ENCODE assay signal across 8 cellular contexts in genomic region chr17:70137451-70138230, GRCh38. TPM values are rescaled to one million over a fixed set of nuclear protein-coding genes. Genes with fewer than 3 reads are reported as not detected.
DNase-seq lines count a peak whose midpoint lies in the region; ATAC-seq and TF ChIP-seq lines count a peak whose summit lies in the region.

No MANE protein-coding gene starts in this region.

- POLR2A ChIA-PET in HEK293 (lab: Yijun Ruan, JAX) = no interaction called here

- CTCF ChIA-PET in HEK293 (lab: Yijun Ruan, JAX) = interaction anchor here (0.7 kb wide), 1 partner anchor 10 kb away, joined by 3 read pairs; no protein-coding TSS in a partner anchor

- no peak for TF ChIP-seq POLR2A in breast epithelium (IDR thresholded peaks at IDR 0.05)
- TF ChIP-seq POLR2A in erythroblast (IDR thresholded peaks at IDR 0.05; ENCODE audit: low read length) = no peak

- H3K4me1 ChIP-seq in HEK293 (ENCODE audit: control insufficient read depth, insufficient read depth, low read length) (peaks cover 16% of the 10 kb centered on the region), breast epithelium (peaks cover 0 to 3% of the 10 kb centered on the region in 2 donors), left lung (peaks cover 8 to 16% of the 10 kb centered on the region in 2 donors)

- TF ChIP-seq CTCF in HEK293 (tag by site-specific recombination; IDR thresholded peaks at IDR 0.05) (no peak), breast epithelium (IDR thresholded peaks at IDR 0.05) (no peak), left lung (IDR thresholded peaks at IDR 0.05) (no peak)

- intact Hi-C loops in breast epithelium (cut with DNase I; ENCODE audit: low total_unique reads) = no loop called here
- intact Hi-C loops in left lung (cut with DNase I) = no loop called here

- H3K36me3 ChIP-seq in HEK293 (ENCODE audit: control insufficient read depth in 2 of 2, insufficient read depth in 1 of 2, low read length in 2 of 2) (no peaks in the 10 kb centered on the region), breast epithelium (no peaks in the 10 kb centered on the region), left lung (no peaks in the 10 kb centered on the region)

- ATAC-seq in activated CD4-positive, CD25-positive, alpha-beta regulatory T cell treated with anti-CD3 and anti-CD28 coated beads, Interleukin-2, amount 50 U/mL, for 24 hours = peak; percentile 85 to 92
- peak; percentile 97 for ATAC-seq in left lung
- ATAC-seq in stimulated activated naive CD8-positive, alpha-beta T cell treated with anti-CD3 and anti-CD28 coated beads, Interleukin-15, Interleukin-2, amounts not matched to agents 100 U/mL and 50 U/mL, for 24 hours = peak; percentile 98

- H3K27ac ChIP-seq in HEK293 (ENCODE audit: extremely low read depth, low read depth, low read length) (peak overlapping the region; percentile 78), breast epithelium (peak overlapping the region; percentile 90 to 92), left lung (peak overlapping the region; percentile 77 to 90)

- H3K9me3 ChIP-seq in HEK293 (ENCODE audit: control insufficient read depth, insufficient read depth, low read depth, low read length) (no peaks in the 10 kb centered on the region), breast epithelium (no peaks in the 10 kb centered on the region), left lung (no peaks in the 10 kb centered on the region)

- peaks cover 0 to 1% of the 10 kb centered on the region in 2 donors for H3K27me3 ChIP-seq in breast epithelium
- no peaks in the 10 kb centered on the region for H3K27me3 ChIP-seq in left lung

- H3K4me3 ChIP-seq in HEK293 (ENCODE audit: low read depth, low read length) (peak overlapping the region; percentile 0; the same call in 1 of the 2 replicates), breast epithelium (peak overlapping the region; percentile 28 to 59 (median 36)), left lung (peak overlapping the region; percentile 6 to 10)

- DNase-seq in activated CD4-positive, CD25-positive, alpha-beta regulatory T cell treated with anti-CD3 and anti-CD28 coated beads, Interleukin-2, amount 50 U/mL, for 72 hours = no peak
- peak; percentile 68 for DNase-seq in NCI-H774 (lab: John Stamatoyannopoulos, UW)
- peak in 1 of 2 donors; percentile 76 for DNase-seq in breast epithelium (ENCODE audit: low spot score in 2 of 2)
- DNase-seq in left lung = peak in 1 of 2 donors; percentile 62
- peak; percentile 11 for DNase-seq in stimulated activated naive CD8-positive, alpha-beta T cell treated with anti-CD3 and anti-CD28 coated beads, Interleukin-15, Interleukin-2, amounts not matched to agents 100 U/mL and 50 U/mL, for 24 hours
- no peak for DNase-seq in erythroblast (lab: John Stamatoyannopoulos, UW)

TF ChIP-seq in HEK293, 187 proteins besides CTCF, POLR2A, EP300 and RAD21 (continues in another document):
- TF ChIP-seq, protein P1, sequence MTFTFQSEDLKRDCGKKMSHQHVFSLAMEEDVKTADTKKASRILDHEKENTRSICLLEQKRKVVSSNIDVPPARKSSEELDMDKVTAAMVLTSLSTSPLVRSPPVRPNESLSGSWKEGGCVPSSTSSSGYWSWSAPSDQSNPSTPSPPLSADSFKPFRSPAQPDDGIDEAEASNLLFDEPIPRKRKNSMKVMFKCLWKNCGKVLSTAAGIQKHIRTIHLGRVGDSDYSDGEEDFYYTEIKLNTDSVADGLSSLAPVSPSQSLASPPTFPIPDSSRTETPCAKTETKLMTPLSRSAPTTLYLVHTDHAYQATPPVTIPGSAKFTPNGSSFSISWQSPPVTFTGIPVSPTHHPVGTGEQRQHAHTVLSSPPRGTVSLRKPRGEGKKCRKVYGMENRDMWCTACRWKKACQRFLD (tag by site-specific recombination; IDR thresholded peaks at IDR 0.05) = no peak
- TF ChIP-seq ZNF529 (tag by site-specific recombination; IDR thresholded peaks at IDR 0.05; ENCODE audit: insufficient replicate concordance) (no peak), ZNF184 (tag by site-specific recombination; IDR thresholded peaks at IDR 0.05) (peak; percentile 24; the same call in 1 of the 2 replicates), PRDM4 (tag by site-specific recombination; IDR thresholded peaks at IDR 0.05) (peak; percentile 74), PRDM6 (tag by site-specific recombination; IDR thresholded peaks at IDR 0.05) (peak; percentile 18; the same call in 1 of the 2 replicates), ZSCAN30 (tag by site-specific recombination; IDR thresholded peaks at IDR 0.05) (peak; percentile 13; the same call in 1 of the 2 replicates), SCRT2 (tag by site-specific recombination; IDR thresholded peaks at IDR 0.05) (no peak), ZNF501 (tag by site-specific recombination; IDR thresholded peaks at IDR 0.05) (0 out of 2 replicates have a peak, but pooled peaks have one; percentile 32), ZNF16 (tag by site-specific recombination; IDR thresholded peaks at IDR 0.05; ENCODE audit: low read depth) (no peak), ZBTB20 (tag by site-specific recombination; IDR thresholded peaks at IDR 0.05) (no peak), SP3 (tag by site-specific recombination; IDR thresholded peaks at IDR 0.05) (peak; percentile 20; the same call in 1 of the 2 replicates), MEIS1 (CRISPR knock-in tag; IDR thresholded peaks at IDR 0.05; ENCODE audit: borderline replicate concordance) (0 out of 2 replicates have a peak, but pooled peaks have one; percentile 72), ZNF423 (tag by site-specific recombination; IDR thresholded peaks at IDR 0.05) (no peak), ZNF354C (tag by site-specific recombination; IDR thresholded peaks at IDR 0.05; ENCODE audit: borderline replicate concordance, low read depth) (no peak), PRDM1 (tag by site-specific recombination; IDR thresholded peaks at IDR 0.05) (peak; percentile 43; the same call in 1 of the 2 replicates), OSR2 (tag by site-specific recombination; IDR thresholded peaks at IDR 0.05) (peak; percentile 32; the same call in 1 of the 2 replicates), TRIM28 (IDR thresholded peaks at IDR 0.05; ENCODE audit: borderline replicate concordance, low read length) (peak; percentile 82; the same call in 1 of the 2 replicates), ZNF560 (tag by site-specific recombination; IDR thresholded peaks at IDR 0.05; ENCODE audit: borderline replicate concordance) (no peak)
- TF ChIP-seq, protein P2, sequence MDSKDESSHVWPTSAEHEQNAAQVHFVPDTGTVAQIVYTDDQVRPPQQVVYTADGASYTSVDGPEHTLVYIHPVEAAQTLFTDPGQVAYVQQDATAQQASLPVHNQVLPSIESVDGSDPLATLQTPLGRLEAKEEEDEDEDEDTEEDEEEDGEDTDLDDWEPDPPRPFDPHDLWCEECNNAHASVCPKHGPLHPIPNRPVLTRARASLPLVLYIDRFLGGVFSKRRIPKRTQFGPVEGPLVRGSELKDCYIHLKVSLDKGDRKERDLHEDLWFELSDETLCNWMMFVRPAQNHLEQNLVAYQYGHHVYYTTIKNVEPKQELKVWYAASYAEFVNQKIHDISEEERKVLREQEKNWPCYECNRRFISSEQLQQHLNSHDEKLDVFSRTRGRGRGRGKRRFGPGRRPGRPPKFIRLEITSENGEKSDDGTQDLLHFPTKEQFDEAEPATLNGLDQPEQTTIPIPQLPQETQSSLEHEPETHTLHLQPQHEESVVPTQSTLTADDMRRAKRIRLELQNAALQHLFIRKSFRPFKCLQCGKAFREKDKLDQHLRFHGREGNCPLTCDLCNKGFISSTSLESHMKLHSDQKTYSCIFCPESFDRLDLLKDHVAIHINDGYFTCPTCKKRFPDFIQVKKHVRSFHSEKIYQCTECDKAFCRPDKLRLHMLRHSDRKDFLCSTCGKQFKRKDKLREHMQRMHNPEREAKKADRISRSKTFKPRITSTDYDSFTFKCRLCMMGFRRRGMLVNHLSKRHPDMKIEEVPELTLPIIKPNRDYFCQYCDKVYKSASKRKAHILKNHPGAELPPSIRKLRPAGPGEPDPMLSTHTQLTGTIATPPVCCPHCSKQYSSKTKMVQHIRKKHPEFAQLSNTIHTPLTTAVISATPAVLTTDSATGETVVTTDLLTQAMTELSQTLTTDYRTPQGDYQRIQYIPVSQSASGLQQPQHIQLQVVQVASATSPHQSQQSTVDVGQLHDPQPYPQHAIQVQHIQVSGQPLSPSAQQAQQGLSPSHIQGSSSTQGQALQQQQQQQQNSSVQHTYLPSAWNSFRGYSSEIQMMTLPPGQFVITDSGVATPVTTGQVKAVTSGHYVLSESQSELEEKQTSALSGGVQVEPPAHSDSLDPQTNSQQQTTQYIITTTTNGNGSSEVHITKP (tag by site-specific recombination; IDR thresholded peaks at IDR 0.05) = peak; percentile 81

RNA-seq across cellular contexts. Expression of gene KCNJ2, which starts 31.7 kb away (rescaled TPM):
- total RNA-seq in breast epithelium (1 to 10 TPM; 2.4 to 8.8 (median 6.6) TPM), left lung (10 to 100 TPM; 14.6 to 25.3 TPM)

Comparison
In these comparisons a context has a peak if more than half of its experiments do, and no peak if none do; other contexts are left out.
1. DNase-seq: peak in NCI-H774 (single experiment) and stimulated activated naive CD8-positive, alpha-beta T cell treated with anti-CD3 and anti-CD28 coated beads, Interleukin-15, Interleukin-2, amounts not matched to agents 100 U/mL and 50 U/mL, for 24 hours (single experiment); none in activated CD4-positive, CD25-positive, alpha-beta regulatory T cell treated with anti-CD3 and anti-CD28 coated beads, Interleukin-2, amount 50 U/mL, for 72 hours (single experiment) and erythroblast (0 of 2).
2. Peak in every context shown above with its lines, with median percentiles within 50 percentile points of each other: ATAC-seq, H3K27ac ChIP-seq and H3K4me3 ChIP-seq.